In genomic region chr22:22813126-22814075, GRCh38 we compare ENCODE assay signal across 1 cellular context.
TF ChIP-seq lines count a peak whose summit lies in the region.

No MANE protein-coding gene starts in this region.

TF ChIP-seq in K562, 482 proteins besides CTCF, POLR2A, EP300 and RAD21 (continued from another document):
- TF ChIP-seq MLX (CRISPR knock-in tag; conservative IDR thresholded peaks at IDR 0.05), result 0 out of 4 replicates have a peak, but pooled peaks of 1 of the 2 experiments have one; percentile 9
- TF ChIP-seq PURB (CRISPR knock-in tag; IDR thresholded peaks at IDR 0.05; ENCODE audit: low read depth), result no peak
- TF ChIP-seq ETS1 (conservative IDR thresholded peaks at IDR 0.05; ENCODE audit: control insufficient read depth, low read depth, low read length), result 0 out of 2 replicates have a peak, but pooled peaks have one; percentile 51
- TF ChIP-seq ATF1 (CRISPR knock-in tag; IDR thresholded peaks at IDR 0.05), result 0 out of 2 replicates have a peak, but pooled peaks have one; percentile 30
- no peak for TF ChIP-seq ATF1 (tag; IDR thresholded peaks at IDR 0.05)
- TF ChIP-seq ZBTB11 (CRISPR knock-in tag; IDR thresholded peaks at IDR 0.05), result no peak
- TF ChIP-seq ZNF785 (CRISPR knock-in tag; IDR thresholded peaks at IDR 0.05), result no peak
- TF ChIP-seq HMGXB4 (CRISPR knock-in tag; IDR thresholded peaks at IDR 0.05), result 0 out of 2 replicates have a peak, but pooled peaks have one; percentile 54
